9 cellular contexts compared by ENCODE assay signal in the genomic region with DNA sequence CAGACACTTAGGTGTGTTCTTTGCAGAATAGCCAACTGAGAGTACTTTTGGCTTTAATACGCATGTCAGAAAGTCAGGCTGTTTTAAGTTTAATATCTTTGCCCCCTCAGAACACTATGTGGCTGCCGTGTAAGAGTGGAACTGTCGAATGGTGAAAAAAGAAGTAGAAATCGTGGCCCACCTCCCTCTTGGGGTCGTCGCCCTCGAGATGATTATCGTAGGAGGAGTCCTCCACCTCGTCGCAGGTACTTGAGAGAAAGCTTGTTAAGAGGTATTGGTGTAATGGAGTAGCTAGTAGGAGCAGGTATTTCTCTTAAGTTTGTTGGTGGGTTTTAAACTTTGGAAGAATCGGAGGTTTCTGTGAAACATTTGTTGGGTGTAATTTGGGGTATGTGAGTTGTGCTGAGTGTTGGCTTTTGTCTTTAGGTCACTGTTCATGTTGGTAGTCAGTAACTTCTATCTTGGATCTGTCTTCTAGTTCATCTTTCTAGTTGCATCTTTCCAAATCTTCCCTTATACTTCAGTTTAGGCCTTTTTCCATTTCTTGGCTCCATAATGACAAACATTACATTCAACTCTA. TPM values are rescaled to one million over a fixed set of nuclear protein-coding genes. Genes with fewer than 3 reads are reported as not detected.
DNase-seq lines count a peak whose midpoint lies in the region; ATAC-seq and TF ChIP-seq lines count a peak whose summit lies in the region.
"Had no signal": no experiment of that assay in that cellular context is flagged by ENCODE, and none has a peak within 500 bp of the region (broad histone marks: within the 10 kb centered on the region; RNA-seq: fewer than 3 reads in every experiment).

No MANE protein-coding gene starts in this region.

- H2AFZ ChIP-seq in parathyroid adenoma: no peak overlapping the region

- H3K4me3 ChIP-seq in CD8-positive, alpha-beta memory T cell (ENCODE audit: low read length): peak overlapping the region; percentile 52
- no peak overlapping the region for H3K4me3 ChIP-seq in parathyroid adenoma (ENCODE audit: low read depth, low read length)

- no peak for TF ChIP-seq CTCF in parathyroid adenoma (IDR thresholded peaks at IDR 0.05)

- CTCF ChIA-PET in CD8-positive, alpha-beta memory T cell (lab: Charles Lee): interaction anchor here (0.9 to 1.9 kb wide), 5 partner anchors 53 to 71 kb away, joined by 3 to 7 read pairs (median 4); no protein-coding TSS in a partner anchor

- H3K27ac Mint-ChIP-seq in CD8-positive, alpha-beta memory T cell: peak overlapping the region; percentile 26 to 99 (median 94)

- H3K27ac ChIP-seq in CD8-positive, alpha-beta memory T cell (ENCODE audit: low read depth, low read length): peak overlapping the region; percentile 20
- H3K27ac ChIP-seq in epithelial cell of prostate: peak overlapping the region; percentile 95
- no peak overlapping the region for H3K27ac ChIP-seq in parathyroid adenoma

- peaks cover 67% of the 10 kb centered on the region for H3K4me1 ChIP-seq in CD8-positive, alpha-beta memory T cell (ENCODE audit: insufficient read depth, low read length)
- H3K4me1 ChIP-seq in parathyroid adenoma: peaks cover 31% of the 10 kb centered on the region

- DNase-seq in CD8-positive, alpha-beta memory T cell: no peak
- DNase-seq in epithelial cell of prostate (ENCODE audit: low read depth, low spot score): no peak
- DNase-seq in HUDEP-2 (lab: John Stamatoyannopoulos, UW; ENCODE audit: unreplicated experiment in 76 of 76): no peak
- DNase-seq in anterior cingulate cortex (lab: John Stamatoyannopoulos, UW): no peak
- DNase-seq in NCI-H1105 (lab: John Stamatoyannopoulos, UW): no peak
- DNase-seq: activated CD4-positive, alpha-beta T cell treated with anti-CD3 and anti-CD28 coated beads, Interleukin-2, amount 50 U/mL, for 4 hours had no signal

- H3K4me3 Mint-ChIP-seq in CD8-positive, alpha-beta memory T cell: peak overlapping the region; percentile 89 to 99 (median 96)

- H3K4me1 Mint-ChIP-seq in CD8-positive, alpha-beta memory T cell: peaks cover 62 to 77% (median 77%) of the 10 kb centered on the region in 3 donors

- H3K27me3 Mint-ChIP-seq in CD8-positive, alpha-beta memory T cell: peaks cover 0 to 7% of the 10 kb centered on the region in 2 donors

- ATAC-seq in HG03108 (IDR thresholded peaks at IDR 0.05; ENCODE audit: unreplicated experiment): no peak

- H3K9me3 Mint-ChIP-seq in CD8-positive, alpha-beta memory T cell: peaks cover 0 to 3% (median 0%) of the 10 kb centered on the region in 5 donors

- peaks cover 69% of the 10 kb centered on the region for H3K36me3 ChIP-seq in CD8-positive, alpha-beta memory T cell (ENCODE audit: insufficient read depth, low read length)
- no peaks in the 10 kb centered on the region for H3K36me3 ChIP-seq in parathyroid adenoma (ENCODE audit: control insufficient read depth, insufficient read depth, low read length)

- H3K9me3 ChIP-seq in CD8-positive, alpha-beta memory T cell (ENCODE audit: low read length): no peaks in the 10 kb centered on the region
- no peaks in the 10 kb centered on the region for H3K9me3 ChIP-seq in parathyroid adenoma (ENCODE audit: control insufficient read depth, low read length)

- H3K27me3 ChIP-seq in CD8-positive, alpha-beta memory T cell (ENCODE audit: insufficient read depth, low read length, poor library complexity, severe bottlenecking): no peaks in the 10 kb centered on the region
- no peaks in the 10 kb centered on the region for H3K27me3 ChIP-seq in parathyroid adenoma (ENCODE audit: control insufficient read depth, insufficient read depth, low read length)

- peaks cover 60% of the 10 kb centered on the region for H3K79me2 ChIP-seq in parathyroid adenoma

- POLR2A ChIA-PET in CD8-positive, alpha-beta memory T cell (lab: Charles Lee): interaction anchor here (0.6 to 8.8 kb wide), 3 partner anchors 12 to 395 kb away, joined by 3 to 107 read pairs (median 5); a partner anchor contains a TSS

- peaks cover 50 to 95% (median 67%) of the 10 kb centered on the region in 3 donors for H3K36me3 Mint-ChIP-seq in CD8-positive, alpha-beta memory T cell

- H3K9ac ChIP-seq in parathyroid adenoma: no peak overlapping the region

- peak overlapping the region; percentile 22 for H3K4me2 ChIP-seq in parathyroid adenoma (ENCODE audit: low read length)

TF ChIP-seq in PFSK-1, 5 proteins besides CTCF, POLR2A, EP300 and RAD21:
- TF ChIP-seq, protein P1, sequence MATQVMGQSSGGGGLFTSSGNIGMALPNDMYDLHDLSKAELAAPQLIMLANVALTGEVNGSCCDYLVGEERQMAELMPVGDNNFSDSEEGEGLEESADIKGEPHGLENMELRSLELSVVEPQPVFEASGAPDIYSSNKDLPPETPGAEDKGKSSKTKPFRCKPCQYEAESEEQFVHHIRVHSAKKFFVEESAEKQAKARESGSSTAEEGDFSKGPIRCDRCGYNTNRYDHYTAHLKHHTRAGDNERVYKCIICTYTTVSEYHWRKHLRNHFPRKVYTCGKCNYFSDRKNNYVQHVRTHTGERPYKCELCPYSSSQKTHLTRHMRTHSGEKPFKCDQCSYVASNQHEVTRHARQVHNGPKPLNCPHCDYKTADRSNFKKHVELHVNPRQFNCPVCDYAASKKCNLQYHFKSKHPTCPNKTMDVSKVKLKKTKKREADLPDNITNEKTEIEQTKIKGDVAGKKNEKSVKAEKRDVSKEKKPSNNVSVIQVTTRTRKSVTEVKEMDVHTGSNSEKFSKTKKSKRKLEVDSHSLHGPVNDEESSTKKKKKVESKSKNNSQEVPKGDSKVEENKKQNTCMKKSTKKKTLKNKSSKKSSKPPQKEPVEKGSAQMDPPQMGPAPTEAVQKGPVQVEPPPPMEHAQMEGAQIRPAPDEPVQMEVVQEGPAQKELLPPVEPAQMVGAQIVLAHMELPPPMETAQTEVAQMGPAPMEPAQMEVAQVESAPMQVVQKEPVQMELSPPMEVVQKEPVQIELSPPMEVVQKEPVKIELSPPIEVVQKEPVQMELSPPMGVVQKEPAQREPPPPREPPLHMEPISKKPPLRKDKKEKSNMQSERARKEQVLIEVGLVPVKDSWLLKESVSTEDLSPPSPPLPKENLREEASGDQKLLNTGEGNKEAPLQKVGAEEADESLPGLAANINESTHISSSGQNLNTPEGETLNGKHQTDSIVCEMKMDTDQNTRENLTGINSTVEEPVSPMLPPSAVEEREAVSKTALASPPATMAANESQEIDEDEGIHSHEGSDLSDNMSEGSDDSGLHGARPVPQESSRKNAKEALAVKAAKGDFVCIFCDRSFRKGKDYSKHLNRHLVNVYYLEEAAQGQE (IDR thresholded peaks at IDR 0.05; ENCODE audit: insufficient read depth in 1 of 2, low read depth in 2 of 2, low read length in 2 of 2): no peak
- TF ChIP-seq POLR2AphosphoS5 (IDR thresholded peaks at IDR 0.05; ENCODE audit: low read depth, low read length): peak; percentile 34; the same call in 1 of the 2 replicates
TF ChIP-seq in PFSK-1: peak in this region for 1.

RNA-seq across cellular contexts. Expression of a gene that starts 4.7 kb away (rescaled TPM):
- total RNA-seq in CD8-positive, alpha-beta memory T cell: 100 to 1,000 TPM; 572 to 579 TPM
- 370 TPM for polyA plus RNA-seq in CD8-positive, alpha-beta memory T cell
- 235 TPM for polyA plus RNA-seq in PFSK-1 (2012; ENCODE audit: insufficient read length, low read depth)

RNA-seq across cellular contexts. Expression of a gene that starts 51.5 kb away (rescaled TPM):
- 10 to 100 TPM; 44.9 to 47.6 TPM for total RNA-seq in CD8-positive, alpha-beta memory T cell
- polyA plus RNA-seq in CD8-positive, alpha-beta memory T cell: 110 TPM
- polyA plus RNA-seq in PFSK-1 (2012; ENCODE audit: insufficient read length, low read depth): 15.7 TPM
